In the genomic region with DNA sequence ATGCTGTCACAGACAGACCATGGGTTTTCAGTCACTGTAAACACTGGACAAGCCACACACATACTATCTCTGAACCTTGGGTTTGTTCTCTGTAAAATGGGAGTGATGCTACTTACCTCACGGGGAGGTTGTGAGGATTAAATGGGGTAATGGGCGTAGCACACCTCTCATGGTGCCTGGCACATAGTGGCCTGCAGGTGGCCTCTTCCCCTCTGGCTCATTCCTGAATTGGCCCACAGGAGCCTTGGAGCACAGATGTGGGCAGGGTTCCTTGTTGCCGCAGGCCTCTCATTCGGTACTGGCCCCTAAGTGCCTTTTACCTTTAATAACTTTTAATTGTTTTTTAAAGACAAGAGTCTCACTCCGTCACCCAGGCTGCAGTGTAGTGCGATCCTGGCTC, we compare ENCODE assay signal across 9 cellular contexts. TPM values are rescaled to one million over a fixed set of nuclear protein-coding genes. Genes with fewer than 3 reads are reported as not detected.
DNase-seq lines count a peak whose midpoint lies in the region; ATAC-seq, FAIRE-seq and TF ChIP-seq lines count a peak whose summit lies in the region.
"Had no signal": no experiment of that assay in that cellular context is flagged by ENCODE, and none has a peak within 500 bp of the region (broad histone marks: within the 10 kb centered on the region; RNA-seq: fewer than 3 reads in every experiment).

No MANE protein-coding gene starts in this region.

- H3K4me3 Mint-ChIP-seq in nephron progenitor cell, result no peak overlapping the region

- peaks cover 18% of the 10 kb centered on the region for H3K36me3 ChIP-seq in mammary epithelial cell (ENCODE audit: insufficient read depth, low read length)

- intact Hi-C loops in mammary epithelial cell (cut with micrococcal nuclease), result loop anchor here (2.0 kb wide), 1 partner anchor 45 kb away; no protein-coding TSS in a partner anchor

- CTCF ChIA-PET in GM10248 (lab: Yijun Ruan, JAX), result interaction anchor here (0.7 to 3.7 kb wide), 8 partner anchors 9 to 160 kb away, joined by 3 to 28 read pairs (median 3); no protein-coding TSS in a partner anchor
- CTCF ChIA-PET in mammary epithelial cell (lab: Charles Lee; ENCODE audit: low non-redundant PET), result no interaction called here

- H3K9ac ChIP-seq in mammary epithelial cell (ENCODE audit: insufficient read depth, low read length), result no peak overlapping the region

- H3K79me2 ChIP-seq in mammary epithelial cell (ENCODE audit: insufficient read depth, low read length), result peaks cover 96% of the 10 kb centered on the region

- no peaks in the 10 kb centered on the region for H3K36me3 Mint-ChIP-seq in nephron progenitor cell (ENCODE audit: low read depth)

- in situ Hi-C loops in mammary epithelial cell (cut with MboI; ENCODE audit: low sequenced_read_pairs in 2 of 2), result no loop called here

- BruUV-seq in mammary epithelial cell (replicated peaks; lab: Mats Ljungman, UMichigan), result no TSS peak

- no peaks in the 10 kb centered on the region for H3K9me3 ChIP-seq in mammary epithelial cell (replicated peaks; ENCODE audit: insufficient read depth, low read length)

- H3K27me3 Mint-ChIP-seq in nephron progenitor cell (ENCODE audit: low read depth, poor library complexity), result peaks cover 17% of the 10 kb centered on the region

- no peak overlapping the region for H3K4me3 ChIP-seq in mammary epithelial cell (replicated peaks in 1 of 3; ENCODE audit: insufficient read depth in 1 of 3, low read depth in 2 of 3, low read length in 3 of 3)

- no peak overlapping the region for H3K4me2 ChIP-seq in mammary epithelial cell (ENCODE audit: insufficient read depth, low read depth, low read length)

- ATAC-seq in GM21447 (IDR thresholded peaks at IDR 0.05; ENCODE audit: unreplicated experiment) (no peak), HG03432 (IDR thresholded peaks at IDR 0.05; ENCODE audit: unreplicated experiment) (no peak)

- H4K20me1 ChIP-seq in mammary epithelial cell (ENCODE audit: insufficient read depth, low read length), result no peaks in the 10 kb centered on the region

- no peak for FAIRE-seq in H54 (lab: Jason Lieb, UNC)
- no peak for FAIRE-seq in GM12891 (lab: Jason Lieb, UNC)
- FAIRE-seq: endometrium had no signal

- H3K9me3 Mint-ChIP-seq in nephron progenitor cell, result no peaks in the 10 kb centered on the region

- TF ChIP-seq CTCF in GM10248 (IDR thresholded peaks at IDR 0.05; ENCODE audit: control extremely low read depth, extremely low read depth, low read depth, missing control alignments) (peak; percentile 10), LNCAP (IDR thresholded peaks at IDR 0.05) (peak; percentile 43), mammary epithelial cell (conservative IDR thresholded peaks at IDR 0.05 in 1 of 2, IDR thresholded peaks at IDR 0.05 in 1 of 2; ENCODE audit: extremely low read depth in 1 of 2, insufficient read depth in 1 of 2, low read depth in 1 of 2, low read length in 2 of 2) (peak; percentile 51 to 55), nephron progenitor cell (IDR thresholded peaks at IDR 0.05) (peak; percentile 31)

- WGBS in mammary epithelial cell (ENCODE audit: low coverage, missing lambda C conversion rate), result 93% methylated on average over 4 of the region's 6 CpGs

- dilution Hi-C loops in mammary epithelial cell (cut with HindIII; ENCODE audit: low sequenced_read_pairs), result no loop called here

- peaks cover 97% of the 10 kb centered on the region for H3K4me1 ChIP-seq in mammary epithelial cell (ENCODE audit: insufficient read depth, low read length)

- peaks cover 38% of the 10 kb centered on the region for H3K4me1 Mint-ChIP-seq in nephron progenitor cell

- no peak overlapping the region for H2AFZ ChIP-seq in mammary epithelial cell (ENCODE audit: low read depth, low read length)

- DNase-seq in GM10248 (ENCODE audit: extremely low spot score), result no peak
- DNase-seq in mammary epithelial cell, result no peak
- no peak for DNase-seq in nephron progenitor cell
- no peak for DNase-seq in H54 (ENCODE audit: insufficient read length, low spot score)
- DNase-seq in GM12891 (ENCODE audit: insufficient read length, low spot score), result no peak

- POLR2A ChIA-PET in GM10248 (lab: Yijun Ruan, JAX), result no interaction called here

- H3K27ac Mint-ChIP-seq in nephron progenitor cell, result no peak overlapping the region

- H3K27me3 ChIP-seq in mammary epithelial cell (ENCODE audit: insufficient read depth, low read length), result no peaks in the 10 kb centered on the region

- TF ChIP-seq POLR2A in H54 (IDR thresholded peaks at IDR 0.05; ENCODE audit: low read depth, low read length) (no peak), GM12891 (IDR thresholded peaks at IDR 0.05; ENCODE audit: low read depth, low read length) (no peak)

- H3K27ac ChIP-seq in mammary epithelial cell (ENCODE audit: insufficient read depth, low read depth, low read length), result no peak overlapping the region

TF ChIP-seq in GM12891, 5 proteins besides CTCF, POLR2A, EP300 and RAD21:
- TF ChIP-seq POLR2AphosphoS5 (IDR thresholded peaks at IDR 0.05; ENCODE audit: low read depth, low read length), result no peak
- TF ChIP-seq TAF1 (IDR thresholded peaks at IDR 0.05; ENCODE audit: low read depth, low read length), result no peak
- TF ChIP-seq SPI1 (IDR thresholded peaks at IDR 0.05; ENCODE audit: low read depth, low read length), result no peak
- TF ChIP-seq PAX5 (IDR thresholded peaks at IDR 0.05; ENCODE audit: insufficient read depth, low read length, severe bottlenecking), result no peak
- TF ChIP-seq POU2F2 (IDR thresholded peaks at IDR 0.05; ENCODE audit: low read depth, low read length), result no peak

RNA-seq across cellular contexts. Expression of a gene that starts 11.7 kb away (rescaled TPM):
- 100 to 1,000 TPM; 163 to 339 TPM for total RNA-seq in mammary epithelial cell
- 71.2 TPM for polyA plus RNA-seq in mammary epithelial cell
- 276 TPM for polyA minus RNA-seq in mammary epithelial cell
- 3.4 TPM for polyA plus RNA-seq in GM12891 (2012; ENCODE audit: low read depth, missing spikeins)
